Comparison of ENCODE assay signal across 18 cellular contexts in genomic region chr2:192887296-192887695, GRCh38.
DNase-seq lines count a peak whose midpoint lies in the region; FAIRE-seq and TF ChIP-seq lines count a peak whose summit lies in the region.
"Had no signal": no experiment of that assay in that cellular context is flagged by ENCODE, and none has a peak within 500 bp of the region (broad histone marks: within the 10 kb centered on the region; RNA-seq: fewer than 3 reads in every experiment).

No MANE protein-coding gene starts in this region.

- TF ChIP-seq CTCF in bronchial epithelial cell (IDR thresholded peaks at IDR 0.05; ENCODE audit: insufficient read depth, low read length, severe bottlenecking) (no peak), retinal pigment epithelial cell (conservative IDR thresholded peaks at IDR 0.05; ENCODE audit: low read depth, low read length) (no peak), dorsolateral prefrontal cortex (IDR thresholded peaks at IDR 0.05 in 54 of 56, conservative IDR thresholded peaks at IDR 0.05 in 2 of 56; ENCODE audit: low read depth in 1 of 56, partially characterized antibody in 56 of 56) (no peak), neural progenitor cell (IDR thresholded peaks at IDR 0.05) (no peak)

- H3K79me2 ChIP-seq in neural progenitor cell (ENCODE audit: low read depth): no peaks in the 10 kb centered on the region

- H3K27me3 Mint-ChIP-seq in activated T-cell treated with anti-CD3 and anti-CD28 coated beads, Interleukin-2, amount 50 U/mL, for 24 hours: no peaks in the 10 kb centered on the region
- H3K27me3 Mint-ChIP-seq in neural progenitor cell (ENCODE audit: insufficient read depth, low read depth): peaks cover 2% of the 10 kb centered on the region

- peak; percentile 44 for DNase-seq in NCI-H748 (lab: John Stamatoyannopoulos, UW; ENCODE audit: unreplicated experiment)
- DNase-seq in NCI-H748 treated with DMSO at 0.1 percent for 48 hours (lab: John Stamatoyannopoulos, UW): no peak
- DNase-seq in NCI-H226: peak; percentile 23
- peak; percentile 29 for DNase-seq in bronchial epithelial cell (ENCODE audit: low read depth)
- peak; percentile 94 for DNase-seq in retinal pigment epithelial cell (ENCODE audit: low read depth)
- no peak for DNase-seq in dorsolateral prefrontal cortex
- no peak for DNase-seq in activated T-cell treated with anti-CD3 and anti-CD28 coated beads, Interleukin-2, amount 50 U/mL, for 24 hours
- no peak for DNase-seq in neural progenitor cell (ENCODE audit: low spot score)
- DNase-seq: DMS79, Karpas-422, MG63, NCI-H1092, NCI-H1694, SHP77 treated with DMSO at 0.1 percent for 48 hours had no signal

- no peak overlapping the region for H3K27ac ChIP-seq in dorsolateral prefrontal cortex
- H3K27ac ChIP-seq in neural progenitor cell: no peak overlapping the region
- H3K27ac ChIP-seq: C4-2B, RWPE1, SK-N-MC had no signal

- H3K4me3 ChIP-seq in bronchial epithelial cell (ENCODE audit: low read depth, low read length) (no peak overlapping the region), retinal pigment epithelial cell (ENCODE audit: low read length) (no peak overlapping the region), dorsolateral prefrontal cortex (no peak overlapping the region), neural progenitor cell (no peak overlapping the region)
- H3K4me3 ChIP-seq: MG63, SK-N-MC had no signal

- no peaks in the 10 kb centered on the region for H3K4me1 ChIP-seq in neural progenitor cell

- H3K4me2 ChIP-seq in neural progenitor cell: no peak overlapping the region

- H3F3A ChIP-seq in neural progenitor cell (ENCODE audit: low read depth): no peaks in the 10 kb centered on the region

- intact Hi-C loops in dorsolateral prefrontal cortex (cut with DNase I): no loop called here

- H3K27me3 ChIP-seq in bronchial epithelial cell (ENCODE audit: control insufficient read depth, insufficient read depth, low read length): no peaks in the 10 kb centered on the region
- H3K27me3 ChIP-seq in dorsolateral prefrontal cortex: peaks cover 0 to 4% (median 0%) of the 10 kb centered on the region in 45 donors
- no peaks in the 10 kb centered on the region for H3K27me3 ChIP-seq in neural progenitor cell
- H3K27me3 ChIP-seq: MG63 had no signal

- H3K4me1 Mint-ChIP-seq in activated T-cell treated with anti-CD3 and anti-CD28 coated beads, Interleukin-2, amount 50 U/mL, for 24 hours (ENCODE audit: low read depth): no peaks in the 10 kb centered on the region
- H3K4me1 Mint-ChIP-seq in neural progenitor cell: no peaks in the 10 kb centered on the region

- no peak overlapping the region for H3K9ac ChIP-seq in neural progenitor cell

- no peaks in the 10 kb centered on the region for H3K36me3 Mint-ChIP-seq in activated T-cell treated with anti-CD3 and anti-CD28 coated beads, Interleukin-2, amount 50 U/mL, for 24 hours (ENCODE audit: low read depth)
- H3K36me3 Mint-ChIP-seq in neural progenitor cell: no peaks in the 10 kb centered on the region

- no peak for FAIRE-seq in bronchial epithelial cell (lab: Jason Lieb, UNC)
- FAIRE-seq: H54 had no signal

- H3K36me3 ChIP-seq in bronchial epithelial cell (ENCODE audit: control insufficient read depth, insufficient read depth, low read length) (no peaks in the 10 kb centered on the region), neural progenitor cell (no peaks in the 10 kb centered on the region)
- H3K36me3 ChIP-seq: MG63 had no signal

- H2AFZ ChIP-seq in neural progenitor cell (replicated peaks): no peak overlapping the region

- no peak overlapping the region for H3K27ac Mint-ChIP-seq in activated T-cell treated with anti-CD3 and anti-CD28 coated beads, Interleukin-2, amount 50 U/mL, for 24 hours
- H3K27ac Mint-ChIP-seq in neural progenitor cell: no peak overlapping the region

- H3K9me3 Mint-ChIP-seq in activated T-cell treated with anti-CD3 and anti-CD28 coated beads, Interleukin-2, amount 50 U/mL, for 24 hours: no peaks in the 10 kb centered on the region
- no peaks in the 10 kb centered on the region for H3K9me3 Mint-ChIP-seq in neural progenitor cell

- H3K4me3 Mint-ChIP-seq in activated T-cell treated with anti-CD3 and anti-CD28 coated beads, Interleukin-2, amount 50 U/mL, for 24 hours: no peak overlapping the region
- no peak overlapping the region for H3K4me3 Mint-ChIP-seq in neural progenitor cell

- no peaks in the 10 kb centered on the region for H4K20me1 ChIP-seq in neural progenitor cell (ENCODE audit: low read depth)

- no peaks in the 10 kb centered on the region for H3K9me3 ChIP-seq in neural progenitor cell (ENCODE audit: low read depth)
- H3K9me3 ChIP-seq: MG63 had no signal

Comparison
In these comparisons a context has a peak if more than half of its experiments do, and no peak if none do; other contexts are left out.
1. DNase-seq: peak in NCI-H748 (single experiment), NCI-H226 (single experiment), bronchial epithelial cell (single experiment) and retinal pigment epithelial cell (single experiment); none in NCI-H748 treated with DMSO at 0.1 percent for 48 hours (single experiment), dorsolateral prefrontal cortex (0 of 10), activated T-cell treated with anti-CD3 and anti-CD28 coated beads, Interleukin-2, amount 50 U/mL, for 24 hours (single experiment) and neural progenitor cell (single experiment).